In the genomic region with DNA sequence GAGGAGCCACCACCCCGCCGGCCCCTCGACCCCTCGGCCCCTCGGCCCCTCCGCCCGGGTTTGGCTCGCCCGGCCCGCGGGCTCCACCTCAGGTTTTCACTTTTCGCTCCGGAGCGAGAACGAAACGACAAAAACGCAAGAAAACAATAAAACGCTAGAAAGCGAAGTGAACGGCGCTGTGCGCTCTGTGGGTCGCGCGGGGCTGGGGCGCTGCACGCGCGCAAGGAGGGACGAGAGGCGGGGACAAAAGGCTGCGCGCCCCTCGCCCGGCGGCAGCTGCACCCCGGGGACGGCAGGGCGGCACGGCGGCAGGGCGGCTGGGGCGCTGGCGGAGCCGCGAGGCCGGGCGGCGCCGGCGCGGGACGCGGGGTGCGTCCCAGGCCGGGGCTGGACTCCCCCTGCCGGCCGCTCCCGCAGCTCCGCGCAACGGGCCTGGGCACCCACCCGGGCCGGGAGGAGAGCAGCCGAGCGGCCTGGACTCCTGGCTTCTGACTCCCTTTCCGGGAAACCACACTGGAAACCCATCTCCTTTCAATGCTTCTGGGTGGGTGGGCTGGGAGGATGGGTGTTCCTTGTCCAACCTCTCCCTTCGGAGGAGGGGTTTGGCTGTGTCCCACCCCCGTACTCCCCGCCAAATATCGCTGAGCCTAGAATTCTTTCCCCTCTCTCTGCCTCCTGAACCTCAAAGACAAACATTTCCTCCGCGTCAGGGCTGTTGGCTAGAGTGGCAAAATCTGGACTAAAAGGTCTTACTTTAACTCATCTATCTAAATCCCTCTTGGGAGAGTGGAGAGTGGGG, we compare ENCODE assay signal across 8 cellular contexts. TPM values are rescaled to one million over a fixed set of nuclear protein-coding genes. Genes with fewer than 3 reads are reported as not detected.
DNase-seq lines count a peak whose midpoint lies in the region; ATAC-seq and TF ChIP-seq lines count a peak whose summit lies in the region.

No MANE protein-coding gene starts in this region.

- no peaks in the 10 kb centered on the region for H3K9me3 ChIP-seq in neutrophil

- peaks cover 100% of the 10 kb centered on the region for H3K27me3 ChIP-seq in neutrophil

- ATAC-seq in activated T-cell treated with anti-CD3 and anti-CD28 coated beads, Interleukin-2, amount 50 U/mL, for 4 hours = peak; percentile 28 to 35

- H3K27ac ChIP-seq in neutrophil = no peak overlapping the region

- POLR2A ChIA-PET in AG04449 (lab: Yijun Ruan, JAX) = interaction anchor here (0.8 kb wide), 1 partner anchor 174 kb away, joined by 3 read pairs; no protein-coding TSS in a partner anchor

- CTCF ChIA-PET in AG04449 (lab: Yijun Ruan, JAX) = interaction anchor here (0.7 to 11.8 kb wide), 15 partner anchors 8 to 689 kb away, joined by 3 to 241 read pairs (median 7); a partner anchor contains a TSS

- DNase-seq in AG04449 (ENCODE audit: low read depth, low spot score) (no peak), NCI-H1694 (lab: John Stamatoyannopoulos, UW) (peak; percentile 37), globus pallidus (ENCODE audit: low spot score) (peak; percentile 53), NCI-H1092 (lab: John Stamatoyannopoulos, UW) (no peak), SHP77 treated with DMSO at 0.1 percent for 48 hours (lab: John Stamatoyannopoulos, UW) (no peak)
- no peak for DNase-seq in activated T-cell treated with anti-CD3 and anti-CD28 coated beads, Interleukin-2, amount 50 U/mL, for 4 hours

- peak; percentile 67 for TF ChIP-seq CTCF in AG04449 (IDR thresholded peaks at IDR 0.05; ENCODE audit: insufficient read depth, low read length, missing control alignments)
- no peak for TF ChIP-seq CTCF in neutrophil (IDR thresholded peaks at IDR 0.05)

- H3K36me3 Mint-ChIP-seq in activated T-cell treated with anti-CD3 and anti-CD28 coated beads, Interleukin-2, amount 50 U/mL, for 4 hours (ENCODE audit: insufficient read depth) = no peaks in the 10 kb centered on the region

- H3K4me3 ChIP-seq in AG04449 (ENCODE audit: low read depth, low read length) (peak overlapping the region; percentile 55), GM08714 (ENCODE audit: low read length) (peak overlapping the region; percentile 54; the same call in 1 of the 2 replicates), neutrophil (ENCODE audit: low read depth in 1 of 2, low read length in 1 of 2) (peak overlapping the region; percentile 37 to 58)

- peaks cover 42 to 58% of the 10 kb centered on the region in 2 experiments for H3K4me1 ChIP-seq in neutrophil (ENCODE audit: control insufficient read depth in 1 of 2, insufficient read depth in 1 of 2, low read depth in 1 of 2, low read length in 1 of 2)

- H3K9me3 Mint-ChIP-seq in activated T-cell treated with anti-CD3 and anti-CD28 coated beads, Interleukin-2, amount 50 U/mL, for 4 hours = no peaks in the 10 kb centered on the region

- H3K4me3 Mint-ChIP-seq in activated T-cell treated with anti-CD3 and anti-CD28 coated beads, Interleukin-2, amount 50 U/mL, for 4 hours = peak overlapping the region; percentile 68

- peaks cover 46% of the 10 kb centered on the region for H3K27me3 Mint-ChIP-seq in activated T-cell treated with anti-CD3 and anti-CD28 coated beads, Interleukin-2, amount 50 U/mL, for 4 hours (ENCODE audit: low read depth)

- peaks cover 17% of the 10 kb centered on the region for H3K4me1 Mint-ChIP-seq in activated T-cell treated with anti-CD3 and anti-CD28 coated beads, Interleukin-2, amount 50 U/mL, for 4 hours (ENCODE audit: low read depth)

- H3K36me3 ChIP-seq in neutrophil = no peaks in the 10 kb centered on the region

RNA-seq across cellular contexts. Expression of a gene that starts 9.9 kb away (rescaled TPM):
- total RNA-seq in activated T-cell treated with anti-CD3 and anti-CD28 coated beads, Interleukin-2, amount 50 U/mL, for 4 hours = under 1 TPM; 0.05 to 0.16 (median 0.15) TPM

RNA-seq across cellular contexts. Expression of a gene that starts 42.7 kb away (rescaled TPM):
- not detected for total RNA-seq in activated T-cell treated with anti-CD3 and anti-CD28 coated beads, Interleukin-2, amount 50 U/mL, for 4 hours

Comparison
In these comparisons a context has a peak if more than half of its experiments do, and no peak if none do; other contexts are left out.
1. DNase-seq: peak in NCI-H1694 (single experiment) and globus pallidus (single experiment); none in AG04449 (single experiment), activated T-cell treated with anti-CD3 and anti-CD28 coated beads, Interleukin-2, amount 50 U/mL, for 4 hours (single experiment), NCI-H1092 (single experiment) and SHP77 treated with DMSO at 0.1 percent for 48 hours (single experiment).
2. Peak in every context shown above with its lines, with median percentiles within 50 percentile points of each other: H3K4me3 ChIP-seq.